19 cellular contexts compared by ENCODE assay signal in genomic region chr6:41464019-41464418, GRCh38.
DNase-seq lines count a peak whose midpoint lies in the region; ATAC-seq, FAIRE-seq and TF ChIP-seq lines count a peak whose summit lies in the region.
"Had no signal": no experiment of that assay in that cellular context is flagged by ENCODE, and none has a peak within 500 bp of the region (broad histone marks: within the 10 kb centered on the region; RNA-seq: fewer than 3 reads in every experiment).

No MANE protein-coding gene starts in this region.

- DNase-seq in HepG2 (ENCODE audit: low spot score) (no peak), right lobe of liver (no peak), endothelial cell (ENCODE audit: low spot score) (no peak), neural progenitor cell (ENCODE audit: low spot score) (no peak), erythroblast (lab: John Stamatoyannopoulos, UW) (no peak), hippocampal formation (lab: John Stamatoyannopoulos, UW) (no peak), NCI-H2107 treated with DMSO at 0.1 percent for 48 hours (lab: John Stamatoyannopoulos, UW; ENCODE audit: unreplicated experiment) (no peak)
- DNase-seq in effector memory CD8-positive, alpha-beta T cell: no peak
- DNase-seq: CD8-positive, alpha-beta T cell; DMS79 treated with DMSO at 0.1 percent for 48 hours; GF-D8 had no signal

- H3K79me2 ChIP-seq in HepG2 (ENCODE audit: insufficient read depth, low read length) (no peaks in the 10 kb centered on the region), neural progenitor cell (ENCODE audit: low read depth) (no peaks in the 10 kb centered on the region)

- H3K4me1 ChIP-seq in HepG2 (ENCODE audit: insufficient read depth, low read length) (peaks cover 51% of the 10 kb centered on the region), right lobe of liver (no peaks in the 10 kb centered on the region), neural progenitor cell (peaks cover 8% of the 10 kb centered on the region)

- peaks cover 2 to 31% of the 10 kb centered on the region in 2 experiments for H3K27me3 ChIP-seq in HepG2 (ENCODE audit: control insufficient read depth in 1 of 2, insufficient read depth in 2 of 2, low read length in 2 of 2)
- no peaks in the 10 kb centered on the region for H3K27me3 ChIP-seq in right lobe of liver
- H3K27me3 ChIP-seq in neural progenitor cell: peaks cover 64% of the 10 kb centered on the region

- no peak for FAIRE-seq in HepG2 (lab: Jason Lieb, UNC)
- FAIRE-seq: GM19239 had no signal

- in situ Hi-C loops in HepG2 (cut with HindIII; ENCODE audit: extremely low pct_ligation_motif_present, low pct_unique_long_range_greater_than_20kb): loop anchor here (5.0 kb wide), 2 partner anchors 128 to 218 kb away; no protein-coding TSS in a partner anchor

- ATAC-seq in HepG2 (no peak), right lobe of liver (no peak)
- ATAC-seq in effector memory CD8-positive, alpha-beta T cell (replicated peaks): no peak
- ATAC-seq: CD8-positive, alpha-beta T cell had no signal

- no peak for TF ChIP-seq POLR2A in HepG2 (IDR thresholded peaks at IDR 0.05; ENCODE audit: insufficient read depth in 1 of 2, low read depth in 2 of 2, low read length in 2 of 2)
- no peak for TF ChIP-seq POLR2A in right lobe of liver (IDR thresholded peaks at IDR 0.05)
- no peak for TF ChIP-seq POLR2A in erythroblast (IDR thresholded peaks at IDR 0.05; ENCODE audit: low read length)

- H3K9me3 Mint-ChIP-seq in endothelial cell (ENCODE audit: unreplicated experiment) (no peaks in the 10 kb centered on the region), neural progenitor cell (no peaks in the 10 kb centered on the region)
- no peaks in the 10 kb centered on the region for H3K9me3 Mint-ChIP-seq in effector memory CD8-positive, alpha-beta T cell
- H3K9me3 Mint-ChIP-seq: CD8-positive, alpha-beta T cell; IgD-negative memory B cell had no signal

- POLR2A ChIA-PET in HepG2 (lab: Yijun Ruan, JAX): interaction anchor here (1.5 to 1.7 kb wide), 2 partner anchors 56 to 114 kb away, joined by 4 to 5 read pairs; no protein-coding TSS in a partner anchor

- H3K27ac ChIP-seq in HepG2 (ENCODE audit: extremely low read length, insufficient read depth, low read length): no peak overlapping the region
- H3K27ac ChIP-seq in right lobe of liver: no peak overlapping the region
- H3K27ac ChIP-seq in neural progenitor cell: no peak overlapping the region
- H3K27ac ChIP-seq: 22Rv1; BLaER1 treated with 17β-estradiol and CSF1 and Interleukin-3, amounts not matched to agents 10 nM and 100 nM; GM23248; HL-60 had no signal

- CTCF ChIA-PET in HepG2 (lab: Yijun Ruan, JAX; ENCODE audit: low intra/inter-chr PET ratio, low total read pairs): interaction anchor here (1.0 to 4.8 kb wide), 4 partner anchors 97 to 138 kb away, joined by 3 to 66 read pairs (median 6); no protein-coding TSS in a partner anchor

- H3K36me3 ChIP-seq in HepG2 (replicated peaks in 1 of 2; ENCODE audit: control insufficient read depth in 1 of 2, insufficient read depth in 2 of 2, low read length in 2 of 2) (no peaks in the 10 kb centered on the region), right lobe of liver (no peaks in the 10 kb centered on the region), neural progenitor cell (no peaks in the 10 kb centered on the region)
- H3K36me3 ChIP-seq: BLaER1 treated with 17β-estradiol and CSF1 and Interleukin-3, amounts not matched to agents 10 nM and 100 nM; HAP-1 had no signal

- no peak overlapping the region for H3K4me3 ChIP-seq in HepG2 (replicated peaks in 1 of 3; ENCODE audit: insufficient read depth in 1 of 3, low read depth in 2 of 3, low read length in 3 of 3)
- H3K4me3 ChIP-seq in right lobe of liver: no peak overlapping the region
- no peak overlapping the region for H3K4me3 ChIP-seq in neural progenitor cell
- H3K4me3 ChIP-seq: BLaER1 treated with 17β-estradiol and CSF1 and Interleukin-3, amounts not matched to agents 10 nM and 100 nM; GM23248; HAP-1 had no signal

- no TSS peak for BruUV-seq in HepG2 (replicated peaks; lab: Mats Ljungman, UMichigan)

- TF ChIP-seq CTCF in HepG2 (CRISPR knock-in tag; IDR thresholded peaks at IDR 0.05) (no peak), right lobe of liver (IDR thresholded peaks at IDR 0.05) (no peak), endothelial cell (IDR thresholded peaks at IDR 0.05; ENCODE audit: unreplicated experiment) (no peak), neural progenitor cell (IDR thresholded peaks at IDR 0.05) (no peak)

- H3K36me3 Mint-ChIP-seq in endothelial cell (ENCODE audit: low read depth, unreplicated experiment): peaks cover 4% of the 10 kb centered on the region
- H3K36me3 Mint-ChIP-seq in neural progenitor cell: no peaks in the 10 kb centered on the region
- H3K36me3 Mint-ChIP-seq in effector memory CD8-positive, alpha-beta T cell (ENCODE audit: insufficient read depth): no peaks in the 10 kb centered on the region
- H3K36me3 Mint-ChIP-seq: CD8-positive, alpha-beta T cell; IgD-negative memory B cell had no signal

- no peak overlapping the region for H3K4me2 ChIP-seq in HepG2 (ENCODE audit: low read depth, low read length)
- no peak overlapping the region for H3K4me2 ChIP-seq in neural progenitor cell

- H3K9ac ChIP-seq in HepG2 (ENCODE audit: insufficient read depth, low read depth, low read length): no peak overlapping the region
- no peak overlapping the region for H3K9ac ChIP-seq in neural progenitor cell
- H3K9ac ChIP-seq: BLaER1 treated with 17β-estradiol and CSF1 and Interleukin-3, amounts not matched to agents 10 nM and 100 nM; GM23248 had no signal

- H2AFZ ChIP-seq in HepG2 (ENCODE audit: low read length) (no peak overlapping the region), neural progenitor cell (replicated peaks) (no peak overlapping the region)
- H2AFZ ChIP-seq: GM23248 had no signal

- no peak overlapping the region for H3K4me3 Mint-ChIP-seq in endothelial cell (ENCODE audit: unreplicated experiment)
- no peak overlapping the region for H3K4me3 Mint-ChIP-seq in neural progenitor cell
- H3K4me3 Mint-ChIP-seq in effector memory CD8-positive, alpha-beta T cell: no peak overlapping the region
- H3K4me3 Mint-ChIP-seq: B cell; CD8-positive, alpha-beta T cell had no signal

- TF ChIP-seq RAD21 in HepG2 (CRISPR knock-in tag; IDR thresholded peaks at IDR 0.05): no peak

- H3K27me3 Mint-ChIP-seq in endothelial cell (ENCODE audit: unreplicated experiment) (peaks cover 9% of the 10 kb centered on the region), neural progenitor cell (ENCODE audit: insufficient read depth, low read depth) (peaks cover 33% of the 10 kb centered on the region)
- peaks cover 69 to 73% of the 10 kb centered on the region in 2 donors for H3K27me3 Mint-ChIP-seq in effector memory CD8-positive, alpha-beta T cell

- H3K4me1 Mint-ChIP-seq in endothelial cell (ENCODE audit: unreplicated experiment) (peaks cover 9% of the 10 kb centered on the region), neural progenitor cell (peaks cover 19% of the 10 kb centered on the region)
- H3K4me1 Mint-ChIP-seq in effector memory CD8-positive, alpha-beta T cell (ENCODE audit: low read depth in 2 of 2): peaks cover 4% of the 10 kb centered on the region in 2 donors

- TF ChIP-seq EP300 in HepG2 (IDR thresholded peaks at IDR 0.05; ENCODE audit: low read depth in 2 of 2, low read length in 2 of 2) (no peak), HepG2 (CRISPR knock-in tag; IDR thresholded peaks at IDR 0.05; ENCODE audit: borderline replicate concordance) (no peak)

- 62% methylated on average over 3 of the region's 3 CpGs for WGBS in HepG2 (ENCODE audit: low lambda C conversion rate)
- 70% methylated on average over 2 of the region's 3 CpGs for WGBS in right lobe of liver (ENCODE audit: insufficient coverage, low coverage, low lambda C conversion rate, missing lambda C conversion rate)

- H3K9me3 ChIP-seq in HepG2 (ENCODE audit: low read length) (no peaks in the 10 kb centered on the region), right lobe of liver (no peaks in the 10 kb centered on the region), neural progenitor cell (ENCODE audit: low read depth) (no peaks in the 10 kb centered on the region)
- H3K9me3 ChIP-seq: BLaER1 treated with 17β-estradiol and CSF1 and Interleukin-3, amounts not matched to agents 10 nM and 100 nM; HAP-1 had no signal

- H4K20me1 ChIP-seq in HepG2 (ENCODE audit: insufficient read depth, low read length) (no peaks in the 10 kb centered on the region), neural progenitor cell (ENCODE audit: low read depth) (no peaks in the 10 kb centered on the region)
- H4K20me1 ChIP-seq: BLaER1 treated with 17β-estradiol and CSF1 and Interleukin-3, amounts not matched to agents 10 nM and 100 nM had no signal

- H3K27ac Mint-ChIP-seq in endothelial cell (ENCODE audit: unreplicated experiment) (peak overlapping the region; percentile 22), neural progenitor cell (peak overlapping the region; percentile 4)
- H3K27ac Mint-ChIP-seq in effector memory CD8-positive, alpha-beta T cell: no peak overlapping the region
- H3K27ac Mint-ChIP-seq: B cell; CD8-positive, alpha-beta T cell; IgD-negative memory B cell had no signal

- peaks cover 4% of the 10 kb centered on the region for H3F3A ChIP-seq in neural progenitor cell (ENCODE audit: low read depth)

- intact Hi-C loops in HepG2 (cut with micrococcal nuclease; ENCODE audit: unreplicated experiment) (no loop called here), right lobe of liver (cut with DNase I) (loop anchor here (5.0 to 10.0 kb wide), 2 partner anchors 128 to 221 kb away; no protein-coding TSS in a partner anchor)

TF ChIP-seq in HepG2, 621 proteins besides CTCF, POLR2A, EP300 and RAD21:
- 0 out of 2 replicates have a peak, but pooled peaks have one; percentile 1 for TF ChIP-seq ZNF253 (CRISPR knock-in tag; IDR thresholded peaks at IDR 0.05; ENCODE audit: borderline replicate concordance)
- TF ChIP-seq TRIM24 (CRISPR knock-in tag; IDR thresholded peaks at IDR 0.05): no peak

Comparison
In these comparisons a context has a peak if more than half of its experiments do, and no peak if none do; other contexts are left out.
1. H3K27ac Mint-ChIP-seq: peak in endothelial cell (single experiment) and neural progenitor cell (single experiment); none in effector memory CD8-positive, alpha-beta T cell (0 of 2).